24 cellular contexts compared by ENCODE assay signal in genomic region chr5:66710557-66710956, GRCh38.
A peak's percentile ranks its signal among the peaks of the same experiment; 100 is the strongest.
DNase-seq lines count a peak whose midpoint lies in the region; ATAC-seq and TF ChIP-seq lines count a peak whose summit lies in the region.
"Had no signal": no experiment of that assay in that cellular context is flagged by ENCODE, and none has a peak within 500 bp of the region (broad histone marks: within the 10 kb centered on the region; RNA-seq: fewer than 3 reads in every experiment).

No MANE protein-coding gene starts in this region.

- POLR2A ChIA-PET in CD8-positive, alpha-beta memory T cell (lab: Charles Lee), result no interaction called here

- ATAC-seq in HG03045 (IDR thresholded peaks at IDR 0.05; ENCODE audit: unreplicated experiment), result no peak
- ATAC-seq: activated T-helper 17 cell treated with anti-CD3 and anti-CD28 coated beads, Interleukin-2, amount 50 U/mL, for 72 hours; naive thymus-derived CD4-positive, alpha-beta T cell; stimulated activated effector memory CD8-positive, alpha-beta T cell treated with anti-CD3 and anti-CD28 coated beads, Interleukin-12 subunit alpha, Interleukin-12 subunit beta, amount 100 ng/mL, for 72 hours had no signal

- H3K4me3 ChIP-seq in fibroblast of villous mesenchyme (ENCODE audit: low read depth, low read length) (no peak overlapping the region), testis (no peak overlapping the region)
- H3K4me3 ChIP-seq in CD8-positive, alpha-beta memory T cell (ENCODE audit: low read length), result no peak overlapping the region
- H3K4me3 ChIP-seq: HAP-1, SK-N-MC, thoracic aorta had no signal

- CTCF ChIA-PET in CD8-positive, alpha-beta memory T cell (lab: Charles Lee), result no interaction called here

- H3K36me3 ChIP-seq in testis (ENCODE audit: low read depth, missing control alignments), result no peaks in the 10 kb centered on the region
- H3K36me3 ChIP-seq in CD8-positive, alpha-beta memory T cell (ENCODE audit: insufficient read depth, low read length), result no peaks in the 10 kb centered on the region
- H3K36me3 ChIP-seq: HAP-1, thoracic aorta, WERI-Rb-1 had no signal

- H3K27ac ChIP-seq in testis, result no peak overlapping the region
- H3K27ac ChIP-seq in CD8-positive, alpha-beta memory T cell (ENCODE audit: low read depth, low read length), result no peak overlapping the region
- H3K27ac ChIP-seq: SK-N-MC, thoracic aorta, WERI-Rb-1 had no signal

- peaks cover 0 to 2% (median 0%) of the 10 kb centered on the region in 3 donors for H3K36me3 Mint-ChIP-seq in CD8-positive, alpha-beta memory T cell
- H3K36me3 Mint-ChIP-seq: stimulated activated effector memory CD8-positive, alpha-beta T cell treated with anti-CD3 and anti-CD28 coated beads, Interleukin-12 subunit alpha, Interleukin-12 subunit beta, amount 100 ng/mL, for 72 hours had no signal

- 74 to 78% methylated on average over 4 of the region's 4 CpGs for WGBS in testis, 2 donors

- H3K9me3 ChIP-seq in testis, result no peaks in the 10 kb centered on the region
- H3K9me3 ChIP-seq in CD8-positive, alpha-beta memory T cell (ENCODE audit: low read length), result no peaks in the 10 kb centered on the region

- peak; percentile 3 for DNase-seq in M059J (ENCODE audit: low read depth)
- DNase-seq in brain pericyte (ENCODE audit: low read depth, low spot score), result peak; percentile 63
- peak; percentile 19 for DNase-seq in fibroblast of villous mesenchyme (ENCODE audit: low read depth)
- DNase-seq in testis, result peak; percentile 37
- no peak for DNase-seq in CD8-positive, alpha-beta memory T cell
- DNase-seq in GM19240 (ENCODE audit: insufficient read length, low spot score), result no peak
- DNase-seq: activated CD4-positive, alpha-beta T cell treated with anti-CD3 and anti-CD28 coated beads, Interleukin-2, amount 50 U/mL, for 1 hour; activated naive CD8-positive, alpha-beta T cell treated with anti-CD3 and anti-CD28 coated beads, Interleukin-2, amount 10 ng/mL, durations not matched to agents 7 days and 5 days; CD4-positive, alpha-beta memory T cell; MM.1S; naive thymus-derived CD4-positive, alpha-beta T cell; NCI-H1417 treated with DMSO at 0.1 percent for 48 hours; NCI-H2107; NCI-H510A; RPMI8226; stimulated activated CD4-positive, alpha-beta T cell treated with anti-CD3 and anti-CD28 coated beads, Interleukin-2, amount 100 ng/mL, for 24 hours; WERI-Rb-1 had no signal

- intact Hi-C loops in testis (cut with DNase I; ENCODE audit: low total_unique reads), result no loop called here

- no peaks in the 10 kb centered on the region for H3K4me1 Mint-ChIP-seq in CD8-positive, alpha-beta memory T cell
- H3K4me1 Mint-ChIP-seq: activated T-helper 17 cell treated with anti-CD3 and anti-CD28 coated beads, Interleukin-2, amount 50 U/mL, for 72 hours; stimulated activated effector memory CD8-positive, alpha-beta T cell treated with anti-CD3 and anti-CD28 coated beads, Interleukin-12 subunit alpha, Interleukin-12 subunit beta, amount 100 ng/mL, for 72 hours had no signal

- H3K27me3 Mint-ChIP-seq in CD8-positive, alpha-beta memory T cell, result peaks cover 4 to 12% of the 10 kb centered on the region in 2 donors

- TF ChIP-seq POLR2A in testis (IDR thresholded peaks at IDR 0.05), result no peak

- no peak for TF ChIP-seq CTCF in fibroblast of villous mesenchyme (IDR thresholded peaks at IDR 0.05; ENCODE audit: insufficient read depth, low read depth, low read length)
- no peak for TF ChIP-seq CTCF in testis (IDR thresholded peaks at IDR 0.05)

- peaks cover 8 to 12% (median 9%) of the 10 kb centered on the region in 5 donors for H3K9me3 Mint-ChIP-seq in CD8-positive, alpha-beta memory T cell

- no peaks in the 10 kb centered on the region for H3K27me3 ChIP-seq in testis
- H3K27me3 ChIP-seq in CD8-positive, alpha-beta memory T cell (ENCODE audit: insufficient read depth, low read length, poor library complexity, severe bottlenecking), result no peaks in the 10 kb centered on the region

- no peak overlapping the region for H3K4me3 Mint-ChIP-seq in CD8-positive, alpha-beta memory T cell
- H3K4me3 Mint-ChIP-seq: activated naive CD8-positive, alpha-beta T cell treated with anti-CD3 and anti-CD28 coated beads, Interleukin-2, amount 10 ng/mL, durations not matched to agents 7 days and 5 days; activated T-helper 17 cell treated with anti-CD3 and anti-CD28 coated beads, Interleukin-2, amount 50 U/mL, for 72 hours; CD4-positive, alpha-beta memory T cell; naive thymus-derived CD4-positive, alpha-beta T cell; stimulated activated effector memory CD8-positive, alpha-beta T cell treated with anti-CD3 and anti-CD28 coated beads, Interleukin-12 subunit alpha, Interleukin-12 subunit beta, amount 100 ng/mL, for 72 hours; T-helper 2 cell treated with Interferon-gamma antibody and Interleukin-4, amounts not matched to agents 5 μg/mL and 100 μg/mL, for 36 hours had no signal

- no peaks in the 10 kb centered on the region for H3K4me1 ChIP-seq in testis
- no peaks in the 10 kb centered on the region for H3K4me1 ChIP-seq in CD8-positive, alpha-beta memory T cell (ENCODE audit: insufficient read depth, low read length)
- H3K4me1 ChIP-seq: HAP-1 had no signal

- peak overlapping the region in 1 of 8 donors; percentile 61 for H3K27ac Mint-ChIP-seq in CD8-positive, alpha-beta memory T cell
- H3K27ac Mint-ChIP-seq: activated naive CD8-positive, alpha-beta T cell treated with anti-CD3 and anti-CD28 coated beads, Interleukin-2, amount 10 ng/mL, durations not matched to agents 7 days and 5 days; activated T-helper 17 cell treated with anti-CD3 and anti-CD28 coated beads, Interleukin-2, amount 50 U/mL, for 72 hours; CD4-positive, alpha-beta memory T cell; naive thymus-derived CD4-positive, alpha-beta T cell; stimulated activated effector memory CD8-positive, alpha-beta T cell treated with anti-CD3 and anti-CD28 coated beads, Interleukin-12 subunit alpha, Interleukin-12 subunit beta, amount 100 ng/mL, for 72 hours; T-helper 2 cell treated with Interferon-gamma antibody and Interleukin-4, amounts not matched to agents 5 μg/mL and 100 μg/mL, for 36 hours had no signal

Comparison
In these comparisons a context has a peak if more than half of its experiments do, and no peak if none do; other contexts are left out.
1. DNase-seq: peak in M059J (single experiment), brain pericyte (single experiment), fibroblast of villous mesenchyme (single experiment) and testis (single experiment); none in CD8-positive, alpha-beta memory T cell (0 of 5) and GM19240 (single experiment).